In genomic region chr11:78313898-78314297, GRCh38 we compare ENCODE assay signal across 17 cellular contexts.
A peak's percentile ranks its signal among the peaks of the same experiment; 100 is the strongest.
DNase-seq lines count a peak whose midpoint lies in the region; ATAC-seq and TF ChIP-seq lines count a peak whose summit lies in the region.
"Had no signal": no experiment of that assay in that cellular context is flagged by ENCODE, and none has a peak within 500 bp of the region (broad histone marks: within the 10 kb centered on the region; RNA-seq: fewer than 3 reads in every experiment).

No MANE protein-coding gene starts in this region.

- H3K4me1 Mint-ChIP-seq in T-helper 2 cell treated with Interferon-gamma antibody and Interleukin-4, amounts not matched to agents 5 μg/mL and 100 μg/mL, for 36 hours (ENCODE audit: low read depth), result peaks cover 88% of the 10 kb centered on the region
- peaks cover 24% of the 10 kb centered on the region for H3K4me1 Mint-ChIP-seq in glutamatergic neuron (ENCODE audit: low read depth, unreplicated experiment)

- H3K27ac Mint-ChIP-seq in T-helper 2 cell treated with Interferon-gamma antibody and Interleukin-4, amounts not matched to agents 5 μg/mL and 100 μg/mL, for 36 hours, result peak overlapping the region; percentile 29
- no peak overlapping the region for H3K27ac Mint-ChIP-seq in glutamatergic neuron (ENCODE audit: unreplicated experiment)
- H3K27ac Mint-ChIP-seq: IgD-negative memory B cell; natural killer cell treated with Interleukin-12 subunit alpha and Interleukin-12 subunit beta and Interleukin-15 and Interleukin-18, amount 100 ng/mL, for 72 hours; T-helper 1 cell treated with Interleukin-12 subunit alpha and Interleukin-12 subunit beta and Interleukin-4 antibody, amounts not matched to agents 30 μg/mL and 1 μg/mL, for 36 hours had no signal

- intact Hi-C loops in upper lobe of right lung (cut with DNase I), result no loop called here

- H3K27ac ChIP-seq in angular gyrus (ENCODE audit: low read depth, low read length) (peak overlapping the region; percentile 74), lung (ENCODE audit: low read depth in 1 of 2, low read length in 1 of 2) (peak overlapping the region in 1 of 2 donors; percentile 33), upper lobe of right lung (no peak overlapping the region)

- 57 to 63% methylated on average over 2 of the region's 2 CpGs for WGBS in lung, 2 donors

- H3K36me3 Mint-ChIP-seq in T-helper 2 cell treated with Interferon-gamma antibody and Interleukin-4, amounts not matched to agents 5 μg/mL and 100 μg/mL, for 36 hours (ENCODE audit: low read depth), result peaks cover 50% of the 10 kb centered on the region
- no peaks in the 10 kb centered on the region for H3K36me3 Mint-ChIP-seq in glutamatergic neuron (ENCODE audit: unreplicated experiment)
- H3K36me3 Mint-ChIP-seq: natural killer cell treated with Interleukin-12 subunit alpha and Interleukin-12 subunit beta and Interleukin-15 and Interleukin-18, amount 100 ng/mL, for 72 hours had no signal

- no peak for DNase-seq in T-helper 2 cell treated with Interferon-gamma antibody and Interleukin-4, amounts not matched to agents 5 μg/mL and 100 μg/mL, for 36 hours (ENCODE audit: low spot score)
- DNase-seq in T-helper 2 cell (no peak), lung (ENCODE audit: low spot score) (no peak), upper lobe of right lung (peak; percentile 34), glutamatergic neuron (no peak), NCI-H1694 (lab: John Stamatoyannopoulos, UW) (no peak), activated gamma-delta T cell (lab: John Stamatoyannopoulos, UW) (no peak)
- DNase-seq: activated T-cell treated with anti-CD3 and anti-CD28 coated beads, Interleukin-2, amount 50 U/mL, for 1 hour; left cardiac atrium; NCI-H1930; right cardiac atrium; RPMI8226; stimulated activated CD4-positive, alpha-beta T cell treated with anti-CD3 and anti-CD28 coated beads, Interleukin-4, amount 100 ng/mL, for 1 hour had no signal

- no peaks in the 10 kb centered on the region for H3K9me3 ChIP-seq in lung (ENCODE audit: control insufficient read depth in 2 of 2, insufficient read depth in 1 of 2, low read length in 1 of 2)
- H3K9me3 ChIP-seq in upper lobe of right lung, result no peaks in the 10 kb centered on the region

- no peak overlapping the region for H3K4me3 ChIP-seq in lung
- H3K4me3 ChIP-seq in upper lobe of right lung, result no peak overlapping the region

- TF ChIP-seq CTCF in lung (IDR thresholded peaks at IDR 0.05; ENCODE audit: control extremely low read depth, extremely low read depth), result no peak
- TF ChIP-seq CTCF in upper lobe of right lung (IDR thresholded peaks at IDR 0.05), result no peak
- TF ChIP-seq CTCF in glutamatergic neuron (IDR thresholded peaks at IDR 0.05; ENCODE audit: partially characterized antibody, unreplicated experiment), result no peak

- H3K9me3 Mint-ChIP-seq in T-helper 2 cell treated with Interferon-gamma antibody and Interleukin-4, amounts not matched to agents 5 μg/mL and 100 μg/mL, for 36 hours, result peaks cover 10% of the 10 kb centered on the region
- peaks cover 2% of the 10 kb centered on the region for H3K9me3 Mint-ChIP-seq in glutamatergic neuron (ENCODE audit: unreplicated experiment)
- H3K9me3 Mint-ChIP-seq: IgD-negative memory B cell; natural killer cell treated with Interleukin-12 subunit alpha and Interleukin-12 subunit beta and Interleukin-15 and Interleukin-18, amount 100 ng/mL, for 72 hours; T-helper 1 cell treated with Interleukin-12 subunit alpha and Interleukin-12 subunit beta and Interleukin-4 antibody, amounts not matched to agents 30 μg/mL and 1 μg/mL, for 36 hours had no signal

- H3K36me3 ChIP-seq in lung (ENCODE audit: control insufficient read depth in 2 of 2, insufficient read depth in 2 of 2, low read length in 2 of 2) (peaks cover 0 to 1% of the 10 kb centered on the region in 2 donors), upper lobe of right lung (no peaks in the 10 kb centered on the region)

- no peaks in the 10 kb centered on the region for H3K27me3 Mint-ChIP-seq in T-helper 2 cell treated with Interferon-gamma antibody and Interleukin-4, amounts not matched to agents 5 μg/mL and 100 μg/mL, for 36 hours (ENCODE audit: low read depth)
- peaks cover 5% of the 10 kb centered on the region for H3K27me3 Mint-ChIP-seq in glutamatergic neuron (ENCODE audit: unreplicated experiment)
- H3K27me3 Mint-ChIP-seq: IgD-negative memory B cell had no signal

- no peak overlapping the region for H3K4me3 Mint-ChIP-seq in T-helper 2 cell treated with Interferon-gamma antibody and Interleukin-4, amounts not matched to agents 5 μg/mL and 100 μg/mL, for 36 hours
- no peak overlapping the region for H3K4me3 Mint-ChIP-seq in glutamatergic neuron (ENCODE audit: unreplicated experiment)
- H3K4me3 Mint-ChIP-seq: natural killer cell treated with Interleukin-12 subunit alpha and Interleukin-12 subunit beta and Interleukin-15 and Interleukin-18, amount 100 ng/mL, for 72 hours had no signal

- H3K27me3 ChIP-seq in lung (ENCODE audit: control insufficient read depth, insufficient read depth) (no peaks in the 10 kb centered on the region), upper lobe of right lung (no peaks in the 10 kb centered on the region)

- H3K4me1 ChIP-seq in lung (ENCODE audit: control insufficient read depth in 2 of 2, insufficient read depth in 2 of 2, low read length in 2 of 2), result peaks cover 17 to 40% of the 10 kb centered on the region in 2 donors
- peaks cover 40% of the 10 kb centered on the region for H3K4me1 ChIP-seq in upper lobe of right lung

- ATAC-seq in lung (ENCODE audit: insufficient read depth, low FRiP score) (peak; percentile 48), upper lobe of right lung (peak; percentile 84)
- ATAC-seq: natural killer cell treated with Interleukin-12 subunit alpha and Interleukin-12 subunit beta and Interleukin-15 and Interleukin-18, amount 100 ng/mL, for 72 hours had no signal
